Comparison of ENCODE assay signal across 20 cellular contexts in the genomic region with DNA sequence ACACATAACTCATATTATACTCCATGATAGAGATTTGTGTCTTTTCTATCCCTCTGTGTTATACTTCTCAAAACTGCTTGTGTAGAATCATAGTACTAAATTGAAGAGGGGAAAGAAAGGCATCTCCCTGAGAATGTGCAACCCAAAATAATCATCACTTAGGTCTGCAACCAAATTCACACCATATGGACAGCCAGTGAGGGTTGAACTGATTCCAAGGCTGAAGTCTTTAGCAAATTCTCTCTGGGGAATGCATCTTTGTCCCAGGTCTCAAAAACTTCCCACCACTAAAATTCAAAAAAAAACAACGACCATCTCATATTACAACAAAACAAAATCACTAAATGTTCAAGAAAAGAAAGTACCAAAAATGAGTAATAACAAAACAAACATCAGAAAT. TPM values are rescaled to one million over a fixed set of nuclear protein-coding genes. Genes with fewer than 3 reads are reported as not detected.
DNase-seq lines count a peak whose midpoint lies in the region; FAIRE-seq and TF ChIP-seq lines count a peak whose summit lies in the region.
"Had no signal": no experiment of that assay in that cellular context is flagged by ENCODE, and none has a peak within 500 bp of the region (broad histone marks: within the 10 kb centered on the region; RNA-seq: fewer than 3 reads in every experiment).

No MANE protein-coding gene starts in this region.

- H3K4me1 Mint-ChIP-seq in endodermal cell: peaks cover 3% of the 10 kb centered on the region
- H3K4me1 Mint-ChIP-seq: H9 had no signal

- no peaks in the 10 kb centered on the region for H3K27me3 Mint-ChIP-seq in endodermal cell (ENCODE audit: insufficient read depth)

- no peak overlapping the region for H3K27ac Mint-ChIP-seq in endodermal cell
- H3K27ac Mint-ChIP-seq: H9 had no signal

- H3K9me3 Mint-ChIP-seq in endodermal cell: peaks cover 4% of the 10 kb centered on the region

- peak; percentile 11 for DNase-seq in AG20443 (ENCODE audit: low spot score)
- DNase-seq in GM18507 (ENCODE audit: extremely low spot score, insufficient read length, low read depth): no peak
- DNase-seq in endodermal cell: no peak
- peak; percentile 12 for DNase-seq in iris pigment epithelial cell (ENCODE audit: low read depth)
- no peak for DNase-seq in coronary artery (ENCODE audit: low spot score)
- no peak for DNase-seq in cortex of kidney (lab: John Stamatoyannopoulos, UW)
- DNase-seq in right atrium auricular region (ENCODE audit: low spot score): no peak
- DNase-seq: AML-193, DND-41, H9, Kasumi-1, MM.1S, NCI-H1092, NCI-H146, NCI-H2029 treated with DMSO at 0.1 percent for 48 hours, NCI-H446 treated with DMSO at 0.1 percent for 48 hours, NCI-H69, Peyer's patch had no signal

- WGBS in endodermal cell (ENCODE audit: insufficient coverage in 1 of 2, insufficient read length in 1 of 2), 2 experiments: 100% methylated on average over 1 of the region's 1 CpG; no CpG with 5 or more reads in 1 of the 2 experiments

- peaks cover 31% of the 10 kb centered on the region for H3K36me3 Mint-ChIP-seq in endodermal cell (ENCODE audit: low read depth)

- H3K36me3 ChIP-seq in endodermal cell (ENCODE audit: control insufficient read depth, insufficient read depth, low read length) (peaks cover 97% of the 10 kb centered on the region), right atrium auricular region (peaks cover 13% of the 10 kb centered on the region)

- FAIRE-seq in GM18507 (lab: Jason Lieb, UNC): peak; percentile 39
- FAIRE-seq: G401.6 had no signal

- no peak for TF ChIP-seq CTCF in endodermal cell (conservative IDR thresholded peaks at IDR 0.05)
- no peak for TF ChIP-seq CTCF in coronary artery (IDR thresholded peaks at IDR 0.05)
- no peak for TF ChIP-seq CTCF in right atrium auricular region (IDR thresholded peaks at IDR 0.05)

- H3K9me3 ChIP-seq in endodermal cell (ENCODE audit: control insufficient read depth, low read length): peaks cover 49% of the 10 kb centered on the region
- H3K9me3 ChIP-seq in right atrium auricular region: peaks cover 0 to 7% of the 10 kb centered on the region in 2 donors
- H3K9me3 ChIP-seq: Peyer's patch had no signal

- H3K4me1 ChIP-seq in endodermal cell (ENCODE audit: control insufficient read depth, insufficient read depth, low read length): no peaks in the 10 kb centered on the region
- H3K4me1 ChIP-seq in right atrium auricular region: peaks cover 0 to 10% of the 10 kb centered on the region in 2 donors

- H3K4me3 Mint-ChIP-seq in endodermal cell: no peak overlapping the region
- H3K4me3 Mint-ChIP-seq: H9 had no signal

- H3K27ac ChIP-seq in endodermal cell (ENCODE audit: low read depth, low read length) (no peak overlapping the region), coronary artery (no peak overlapping the region), right atrium auricular region (no peak overlapping the region)
- H3K27ac ChIP-seq: C4-2B, Peyer's patch had no signal

- H3K4me3 ChIP-seq in endodermal cell (ENCODE audit: low read length) (peak overlapping the region; percentile 75), coronary artery (no peak overlapping the region), right atrium auricular region (no peak overlapping the region)
- H3K4me3 ChIP-seq: Peyer's patch had no signal

- H3K27me3 ChIP-seq in endodermal cell (ENCODE audit: control insufficient read depth, insufficient read depth, low read length, poor library complexity, severe bottlenecking) (no peaks in the 10 kb centered on the region), right atrium auricular region (no peaks in the 10 kb centered on the region)
- H3K27me3 ChIP-seq: Peyer's patch had no signal

- no peak overlapping the region for H3K9ac ChIP-seq in endodermal cell (ENCODE audit: extremely low read depth, low read length, poor library complexity, severe bottlenecking)

RNA-seq across cellular contexts. Expression of a gene that starts 11.0 kb away (rescaled TPM):
- total RNA-seq in endodermal cell (10 to 100 TPM; 40.5 to 46.0 TPM), right atrium auricular region (10 to 100 TPM; 19.5 to 22.8 TPM)
- 29.1 TPM for polyA plus RNA-seq in endodermal cell (2013, experiment 1 of 2)
- polyA plus RNA-seq in endodermal cell (2013, experiment 2 of 2): 32.8 TPM

RNA-seq across cellular contexts. Expression of a gene that starts 11.4 kb away (rescaled TPM):
- 1 to 10 TPM; 7.2 to 9.3 TPM for total RNA-seq in endodermal cell
- polyA plus RNA-seq in endodermal cell (2013, experiment 1 of 2): 14.7 TPM
- 12.4 TPM for polyA plus RNA-seq in endodermal cell (2013, experiment 2 of 2)
- 1 to 10 TPM; 2.0 to 5.2 TPM for total RNA-seq in right atrium auricular region

RNA-seq across cellular contexts. Expression of a gene that starts 33.2 kb away (rescaled TPM):
- total RNA-seq in endodermal cell (10 to 100 TPM; 12.7 to 15.9 TPM), right atrium auricular region (10 to 100 TPM; 19.5 to 20.5 TPM)
- polyA plus RNA-seq in endodermal cell (2013, experiment 1 of 2): 13.4 TPM
- 13.7 TPM for polyA plus RNA-seq in endodermal cell (2013, experiment 2 of 2)

Comparison
In these comparisons a context has a peak if more than half of its experiments do, and no peak if none do; other contexts are left out.
1. DNase-seq: peak in AG20443 (single experiment) and iris pigment epithelial cell (single experiment); none in GM18507 (single experiment), endodermal cell (single experiment), coronary artery (single experiment), cortex of kidney (single experiment) and right atrium auricular region (single experiment).